Comparison of ENCODE assay signal across 6 cellular contexts in the genomic region with DNA sequence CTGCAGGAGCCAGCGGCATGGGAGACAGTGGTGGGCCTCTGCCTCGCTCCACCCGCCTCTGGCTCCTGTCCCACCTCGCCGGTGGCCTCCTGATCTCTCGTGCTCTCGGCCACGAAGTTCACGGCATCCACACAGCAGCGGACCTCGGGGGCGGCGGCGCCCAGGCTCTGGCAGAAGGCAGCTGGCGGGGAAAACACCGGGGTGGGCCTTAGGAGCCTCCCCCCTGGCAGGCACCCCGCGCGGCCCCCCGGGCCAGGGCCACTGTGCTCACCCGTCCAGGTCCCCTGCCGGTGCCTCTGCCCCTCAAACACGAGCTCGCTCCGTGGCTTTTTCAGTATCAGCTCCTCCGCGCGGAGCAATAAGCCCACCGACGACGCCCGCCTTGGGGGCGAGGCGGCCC. TPM values are rescaled to one million over a fixed set of nuclear protein-coding genes. Genes with fewer than 3 reads are reported as not detected.
DNase-seq lines count a peak whose midpoint lies in the region; ATAC-seq and TF ChIP-seq lines count a peak whose summit lies in the region.

No MANE protein-coding gene starts in this region.

- 72 to 74% methylated on average over 34 of the region's 34 CpGs for WGBS in ectodermal cell, 2 experiments

- in situ Hi-C loops in gastrocnemius medialis (cut with MboI; ENCODE audit: low sequenced_read_pairs in 4 of 4), result loop anchor here in 2 of 4 donors (25.0 kb wide), 1 partner anchor 112 kb away; a partner anchor contains a TSS

- no peak for TF ChIP-seq CTCF in HL-60 (IDR thresholded peaks at IDR 0.05; ENCODE audit: insufficient read depth, low read length)
- TF ChIP-seq CTCF in gastrocnemius medialis (IDR thresholded peaks at IDR 0.05 in 4 of 5, conservative IDR thresholded peaks at IDR 0.05 in 1 of 5), result no peak

- ATAC-seq in gastrocnemius medialis, result no peak

- no peaks in the 10 kb centered on the region for H3K4me1 ChIP-seq in ectodermal cell (ENCODE audit: control insufficient read depth, insufficient read depth, low read length)
- peaks cover 0 to 22% of the 10 kb centered on the region in 2 donors for H3K4me1 ChIP-seq in gastrocnemius medialis

- H3K4me3 ChIP-seq in HL-60 (replicated peaks; ENCODE audit: insufficient read depth, low read length), result peak overlapping the region; percentile 48
- H3K4me3 ChIP-seq in ectodermal cell (ENCODE audit: insufficient read depth, low read depth, low read length), result peak overlapping the region; percentile 27
- peak overlapping the region; percentile 44 to 57 (median 54) for H3K4me3 ChIP-seq in gastrocnemius medialis

- TF ChIP-seq POLR2A in gastrocnemius medialis (IDR thresholded peaks at IDR 0.05), result no peak

- intact Hi-C loops in gastrocnemius medialis (cut with DNase I; ENCODE audit: low total_unique reads), result no loop called here

- no peak overlapping the region for H3K27ac ChIP-seq in HL-60 (replicated peaks)
- H3K27ac ChIP-seq in ectodermal cell (ENCODE audit: insufficient read depth, low read depth, low read length, poor library complexity, severe bottlenecking), result no peak overlapping the region
- H3K27ac ChIP-seq in gastrocnemius medialis, result no peak overlapping the region

- peaks cover 7% of the 10 kb centered on the region for H3K27me3 ChIP-seq in HL-60 (ENCODE audit: insufficient read depth, poor library complexity, severe bottlenecking)
- H3K27me3 ChIP-seq in ectodermal cell (ENCODE audit: control insufficient read depth, insufficient read depth, low read length, poor library complexity, severe bottlenecking), result no peaks in the 10 kb centered on the region
- peaks cover 0 to 18% (median 4%) of the 10 kb centered on the region in 3 donors for H3K27me3 ChIP-seq in gastrocnemius medialis

- DNase-seq in HL-60 (ENCODE audit: low read depth in 1 of 2, low spot score in 1 of 2) (no peak), gastrocnemius medialis (no peak), cerebellar cortex (ENCODE audit: low spot score) (no peak), inferior parietal cortex (ENCODE audit: extremely low spot score) (no peak)
- no peak for DNase-seq in activated CD8-positive, alpha-beta memory T cell treated with anti-CD3 and anti-CD28 coated beads, Interleukin-2, amount 50 U/mL, for 4 hours

- no peaks in the 10 kb centered on the region for H3K9me3 ChIP-seq in ectodermal cell (ENCODE audit: control insufficient read depth, low read length)
- no peaks in the 10 kb centered on the region for H3K9me3 ChIP-seq in gastrocnemius medialis

- H3K36me3 ChIP-seq in ectodermal cell (ENCODE audit: control insufficient read depth, insufficient read depth, low read length) (peaks cover 18% of the 10 kb centered on the region), gastrocnemius medialis (peaks cover 0 to 32% of the 10 kb centered on the region in 2 donors)

RNA-seq across cellular contexts. Expression of a gene that starts 0.4 kb away (rescaled TPM):
- 1.4 TPM for polyA plus RNA-seq in ectodermal cell (2013, experiment 1 of 4)
- 2.0 TPM for polyA plus RNA-seq in ectodermal cell (2013, experiment 2 of 4)
- polyA plus RNA-seq in ectodermal cell (2013, experiment 3 of 4), result 1.4 TPM
- 1.5 TPM for polyA plus RNA-seq in ectodermal cell (2013, experiment 4 of 4)
- under 1 TPM in 2 of 4 donors, not detected in 2; 0.10 to 0.33 TPM for total RNA-seq in gastrocnemius medialis

RNA-seq across cellular contexts. Expression of a gene that starts 4.0 kb away (rescaled TPM):
- polyA plus RNA-seq in ectodermal cell (2013, experiment 1 of 4), result 0.44 TPM
- 0.41 TPM for polyA plus RNA-seq in ectodermal cell (2013, experiment 2 of 4)
- 0.43 TPM for polyA plus RNA-seq in ectodermal cell (2013, experiment 3 of 4)
- 0.24 TPM for polyA plus RNA-seq in ectodermal cell (2013, experiment 4 of 4)
- total RNA-seq in gastrocnemius medialis, result 1 to 10 TPM in 1 of 4 donors, under 1 TPM in 2, not detected in 1; 0.33 to 1.9 (median 0.52) TPM

RNA-seq across cellular contexts. Expression of a gene that starts 33.1 kb away (rescaled TPM):
- not detected for polyA plus RNA-seq in ectodermal cell (2013, experiment 1 of 4)
- not detected for polyA plus RNA-seq in ectodermal cell (2013, experiment 2 of 4)
- not detected for polyA plus RNA-seq in ectodermal cell (2013, experiment 3 of 4)
- not detected for polyA plus RNA-seq in ectodermal cell (2013, experiment 4 of 4)
- total RNA-seq in gastrocnemius medialis, result not detected

RNA-seq across cellular contexts. Expression of a gene that starts 40.9 kb away (rescaled TPM):
- polyA plus RNA-seq in ectodermal cell (2013, experiment 1 of 4), result 59.7 TPM
- 60.3 TPM for polyA plus RNA-seq in ectodermal cell (2013, experiment 2 of 4)
- polyA plus RNA-seq in ectodermal cell (2013, experiment 3 of 4), result 47.6 TPM
- polyA plus RNA-seq in ectodermal cell (2013, experiment 4 of 4), result 59.3 TPM
- total RNA-seq in gastrocnemius medialis, result 100 to 1,000 TPM in 2 of 4 donors, 10 to 100 TPM in 2; 52.6 to 106 (median 81.7) TPM

RNA-seq across cellular contexts. Expression of a gene that starts 41.1 kb away (rescaled TPM):
- polyA plus RNA-seq in ectodermal cell (2013, experiment 1 of 4), result 106 TPM
- 104 TPM for polyA plus RNA-seq in ectodermal cell (2013, experiment 2 of 4)
- polyA plus RNA-seq in ectodermal cell (2013, experiment 3 of 4), result 108 TPM
- 115 TPM for polyA plus RNA-seq in ectodermal cell (2013, experiment 4 of 4)
- 10 to 100 TPM; 51.2 to 99.5 (median 75.2) TPM for total RNA-seq in gastrocnemius medialis
